1 cellular context compared by ENCODE assay signal in genomic region chr1:150763631-150764223, GRCh38.
TF ChIP-seq lines count a peak whose summit lies in the region.

No MANE protein-coding gene starts in this region.

TF ChIP-seq in GM12878, 131 proteins besides CTCF, POLR2A, EP300 and RAD21:
- TF ChIP-seq, protein P1, sequence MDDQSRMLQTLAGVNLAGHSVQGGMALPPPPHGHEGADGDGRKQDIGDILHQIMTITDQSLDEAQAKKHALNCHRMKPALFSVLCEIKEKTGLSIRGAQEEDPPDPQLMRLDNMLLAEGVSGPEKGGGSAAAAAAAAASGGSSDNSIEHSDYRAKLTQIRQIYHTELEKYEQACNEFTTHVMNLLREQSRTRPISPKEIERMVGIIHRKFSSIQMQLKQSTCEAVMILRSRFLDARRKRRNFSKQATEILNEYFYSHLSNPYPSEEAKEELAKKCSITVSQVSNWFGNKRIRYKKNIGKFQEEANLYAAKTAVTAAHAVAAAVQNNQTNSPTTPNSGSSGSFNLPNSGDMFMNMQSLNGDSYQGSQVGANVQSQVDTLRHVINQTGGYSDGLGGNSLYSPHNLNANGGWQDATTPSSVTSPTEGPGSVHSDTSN (IDR thresholded peaks at IDR 0.05; ENCODE audit: insufficient replicate concordance, low read depth, low read length) = no peak
- no peak for TF ChIP-seq KAT2A (conservative IDR thresholded peaks at IDR 0.05; ENCODE audit: control insufficient read depth, low read depth, low read length)
- no peak for TF ChIP-seq BACH1 (IDR thresholded peaks at IDR 0.05; ENCODE audit: borderline replicate concordance)
- TF ChIP-seq IRF4 (IDR thresholded peaks at IDR 0.05; ENCODE audit: low read depth, low read length) = 0 out of 2 replicates have a peak, but pooled peaks have one; percentile 47
- TF ChIP-seq ZNF24 (IDR thresholded peaks at IDR 0.05) = 0 out of 2 replicates have a peak, but pooled peaks have one; percentile 21
- peak; percentile 94 for TF ChIP-seq SPI1 (IDR thresholded peaks at IDR 0.05; ENCODE audit: borderline replicate concordance, insufficient read depth, low read depth, low read length)
- no peak for TF ChIP-seq BCL11A (IDR thresholded peaks at IDR 0.05; ENCODE audit: low read depth, low read length)
- TF ChIP-seq ZNF217 (IDR thresholded peaks at IDR 0.05) = no peak
- TF ChIP-seq RUNX3 (IDR thresholded peaks at IDR 0.05; ENCODE audit: low read length) = peak; percentile 64
- no peak for TF ChIP-seq NFXL1 (IDR thresholded peaks at IDR 0.05; ENCODE audit: borderline replicate concordance)
- no peak for TF ChIP-seq CHD1 (IDR thresholded peaks at IDR 0.05; ENCODE audit: low read depth, low read length)
- TF ChIP-seq, protein P2, sequence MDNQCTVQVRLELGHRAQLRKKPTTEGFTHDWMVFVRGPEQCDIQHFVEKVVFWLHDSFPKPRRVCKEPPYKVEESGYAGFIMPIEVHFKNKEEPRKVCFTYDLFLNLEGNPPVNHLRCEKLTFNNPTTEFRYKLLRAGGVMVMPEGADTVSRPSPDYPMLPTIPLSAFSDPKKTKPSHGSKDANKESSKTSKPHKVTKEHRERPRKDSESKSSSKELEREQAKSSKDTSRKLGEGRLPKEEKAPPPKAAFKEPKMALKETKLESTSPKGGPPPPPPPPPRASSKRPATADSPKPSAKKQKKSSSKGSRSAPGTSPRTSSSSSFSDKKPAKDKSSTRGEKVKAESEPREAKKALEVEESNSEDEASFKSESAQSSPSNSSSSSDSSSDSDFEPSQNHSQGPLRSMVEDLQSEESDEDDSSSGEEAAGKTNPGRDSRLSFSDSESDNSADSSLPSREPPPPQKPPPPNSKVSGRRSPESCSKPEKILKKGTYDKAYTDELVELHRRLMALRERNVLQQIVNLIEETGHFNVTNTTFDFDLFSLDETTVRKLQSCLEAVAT (IDR thresholded peaks at IDR 0.05) = no peak
- TF ChIP-seq CHD2 (IDR thresholded peaks at IDR 0.05; ENCODE audit: borderline replicate concordance, low read depth, low read length) = no peak
- TF ChIP-seq WRNIP1 (IDR thresholded peaks at IDR 0.05; ENCODE audit: borderline replicate concordance, low read depth, low read length) = 0 out of 2 replicates have a peak, but pooled peaks have one; percentile 78
- TF ChIP-seq EGR1 (IDR thresholded peaks at IDR 0.05; ENCODE audit: borderline replicate concordance in 1 of 2, low read depth in 2 of 2, low read length in 2 of 2) = no peak
- no peak for TF ChIP-seq E4F1 (IDR thresholded peaks at IDR 0.05; ENCODE audit: borderline replicate concordance, partially characterized antibody)
- peak in 1 of 2 experiments; percentile 55; a peak in 3 of 4 replicates for TF ChIP-seq IKZF2 (IDR thresholded peaks at IDR 0.05)
- no peak for TF ChIP-seq FOXM1 (IDR thresholded peaks at IDR 0.05; ENCODE audit: low read depth, low read length)
- 0 out of 2 replicates have a peak, but pooled peaks have one; percentile 33 for TF ChIP-seq EED (IDR thresholded peaks at IDR 0.05; ENCODE audit: low read depth)
- TF ChIP-seq HDAC6 (IDR thresholded peaks at IDR 0.05; ENCODE audit: unreplicated experiment) = no peak
- TF ChIP-seq SRF (IDR thresholded peaks at IDR 0.05; ENCODE audit: low read depth in 2 of 2, low read length in 2 of 2) = no peak
- peak; percentile 59; the same call in 1 of the 2 replicates for TF ChIP-seq DPF2 (IDR thresholded peaks at IDR 0.05)
- no peak for TF ChIP-seq ZNF274 (IDR thresholded peaks at IDR 0.05; ENCODE audit: insufficient read depth, insufficient read length)
- peak in 1 of 2 experiments; percentile 9; a peak in 1 of 4 replicates for TF ChIP-seq BHLHE40 (IDR thresholded peaks at IDR 0.05; ENCODE audit: borderline replicate concordance in 1 of 2, low read depth in 2 of 2, low read length in 1 of 2)
